Comparison of ENCODE assay signal across 2 cellular contexts in the genomic region with DNA sequence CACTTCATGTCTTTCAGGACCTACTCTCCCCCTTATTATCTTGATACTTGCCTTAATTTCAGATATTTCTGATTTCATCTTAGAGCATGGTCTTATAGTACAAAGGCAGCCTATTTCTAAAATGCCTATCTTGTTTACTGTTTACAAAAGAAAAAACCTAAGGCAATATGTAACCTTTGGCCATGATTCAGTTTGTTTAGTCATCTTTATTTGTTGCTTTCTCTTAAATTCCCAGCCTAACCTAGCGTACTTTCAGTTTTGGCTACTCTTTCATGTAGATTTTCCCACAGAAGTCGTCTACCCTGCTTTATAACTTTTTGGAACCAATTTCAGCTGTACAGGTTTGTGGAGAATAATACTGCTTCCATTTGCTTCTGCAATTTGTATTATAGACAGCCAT.
TF ChIP-seq lines count a peak whose summit lies in the region.

No MANE protein-coding gene starts in this region.

TF ChIP-seq in liver, 16 proteins besides CTCF, POLR2A, EP300 and RAD21 (continued from another document):
- TF ChIP-seq, protein P1, sequence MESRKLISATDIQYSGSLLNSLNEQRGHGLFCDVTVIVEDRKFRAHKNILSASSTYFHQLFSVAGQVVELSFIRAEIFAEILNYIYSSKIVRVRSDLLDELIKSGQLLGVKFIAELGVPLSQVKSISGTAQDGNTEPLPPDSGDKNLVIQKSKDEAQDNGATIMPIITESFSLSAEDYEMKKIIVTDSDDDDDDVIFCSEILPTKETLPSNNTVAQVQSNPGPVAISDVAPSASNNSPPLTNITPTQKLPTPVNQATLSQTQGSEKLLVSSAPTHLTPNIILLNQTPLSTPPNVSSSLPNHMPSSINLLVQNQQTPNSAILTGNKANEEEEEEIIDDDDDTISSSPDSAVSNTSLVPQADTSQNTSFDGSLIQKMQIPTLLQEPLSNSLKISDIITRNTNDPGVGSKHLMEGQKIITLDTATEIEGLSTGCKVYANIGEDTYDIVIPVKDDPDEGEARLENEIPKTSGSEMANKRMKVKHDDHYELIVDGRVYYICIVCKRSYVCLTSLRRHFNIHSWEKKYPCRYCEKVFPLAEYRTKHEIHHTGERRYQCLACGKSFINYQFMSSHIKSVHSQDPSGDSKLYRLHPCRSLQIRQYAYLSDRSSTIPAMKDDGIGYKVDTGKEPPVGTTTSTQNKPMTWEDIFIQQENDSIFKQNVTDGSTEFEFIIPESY (IDR thresholded peaks at IDR 0.05): no peak
- no peak for TF ChIP-seq HNF4G (IDR thresholded peaks at IDR 0.05)
- peak; percentile 23 to 65 for TF ChIP-seq RXRA (IDR thresholded peaks at IDR 0.05)
- peak; percentile 60 to 66 for TF ChIP-seq HNF4A (conservative IDR thresholded peaks at IDR 0.05)
- TF ChIP-seq JUND (IDR thresholded peaks at IDR 0.05): peak; percentile 41 to 54
- TF ChIP-seq, protein P2, sequence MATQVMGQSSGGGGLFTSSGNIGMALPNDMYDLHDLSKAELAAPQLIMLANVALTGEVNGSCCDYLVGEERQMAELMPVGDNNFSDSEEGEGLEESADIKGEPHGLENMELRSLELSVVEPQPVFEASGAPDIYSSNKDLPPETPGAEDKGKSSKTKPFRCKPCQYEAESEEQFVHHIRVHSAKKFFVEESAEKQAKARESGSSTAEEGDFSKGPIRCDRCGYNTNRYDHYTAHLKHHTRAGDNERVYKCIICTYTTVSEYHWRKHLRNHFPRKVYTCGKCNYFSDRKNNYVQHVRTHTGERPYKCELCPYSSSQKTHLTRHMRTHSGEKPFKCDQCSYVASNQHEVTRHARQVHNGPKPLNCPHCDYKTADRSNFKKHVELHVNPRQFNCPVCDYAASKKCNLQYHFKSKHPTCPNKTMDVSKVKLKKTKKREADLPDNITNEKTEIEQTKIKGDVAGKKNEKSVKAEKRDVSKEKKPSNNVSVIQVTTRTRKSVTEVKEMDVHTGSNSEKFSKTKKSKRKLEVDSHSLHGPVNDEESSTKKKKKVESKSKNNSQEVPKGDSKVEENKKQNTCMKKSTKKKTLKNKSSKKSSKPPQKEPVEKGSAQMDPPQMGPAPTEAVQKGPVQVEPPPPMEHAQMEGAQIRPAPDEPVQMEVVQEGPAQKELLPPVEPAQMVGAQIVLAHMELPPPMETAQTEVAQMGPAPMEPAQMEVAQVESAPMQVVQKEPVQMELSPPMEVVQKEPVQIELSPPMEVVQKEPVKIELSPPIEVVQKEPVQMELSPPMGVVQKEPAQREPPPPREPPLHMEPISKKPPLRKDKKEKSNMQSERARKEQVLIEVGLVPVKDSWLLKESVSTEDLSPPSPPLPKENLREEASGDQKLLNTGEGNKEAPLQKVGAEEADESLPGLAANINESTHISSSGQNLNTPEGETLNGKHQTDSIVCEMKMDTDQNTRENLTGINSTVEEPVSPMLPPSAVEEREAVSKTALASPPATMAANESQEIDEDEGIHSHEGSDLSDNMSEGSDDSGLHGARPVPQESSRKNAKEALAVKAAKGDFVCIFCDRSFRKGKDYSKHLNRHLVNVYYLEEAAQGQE (IDR thresholded peaks at IDR 0.05): no peak
- TF ChIP-seq, protein P3, sequence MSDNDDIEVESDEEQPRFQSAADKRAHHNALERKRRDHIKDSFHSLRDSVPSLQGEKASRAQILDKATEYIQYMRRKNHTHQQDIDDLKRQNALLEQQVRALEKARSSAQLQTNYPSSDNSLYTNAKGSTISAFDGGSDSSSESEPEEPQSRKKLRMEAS (IDR thresholded peaks at IDR 0.05): no peak
- no peak for TF ChIP-seq GABPA (IDR thresholded peaks at IDR 0.05 in 1 of 2, conservative IDR thresholded peaks at IDR 0.05 in 1 of 2)
- TF ChIP-seq FOXA1 (IDR thresholded peaks at IDR 0.05): peak; percentile 30
- no peak for TF ChIP-seq TAF1 (conservative IDR thresholded peaks at IDR 0.05)
- TF ChIP-seq, protein P4, sequence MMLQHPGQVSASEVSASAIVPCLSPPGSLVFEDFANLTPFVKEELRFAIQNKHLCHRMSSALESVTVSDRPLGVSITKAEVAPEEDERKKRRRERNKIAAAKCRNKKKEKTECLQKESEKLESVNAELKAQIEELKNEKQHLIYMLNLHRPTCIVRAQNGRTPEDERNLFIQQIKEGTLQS (IDR thresholded peaks at IDR 0.05): peak; percentile 19

TF ChIP-seq in HepG2, 621 proteins besides CTCF, POLR2A, EP300 and RAD21 (continued from another document):
- TF ChIP-seq, protein P5, sequence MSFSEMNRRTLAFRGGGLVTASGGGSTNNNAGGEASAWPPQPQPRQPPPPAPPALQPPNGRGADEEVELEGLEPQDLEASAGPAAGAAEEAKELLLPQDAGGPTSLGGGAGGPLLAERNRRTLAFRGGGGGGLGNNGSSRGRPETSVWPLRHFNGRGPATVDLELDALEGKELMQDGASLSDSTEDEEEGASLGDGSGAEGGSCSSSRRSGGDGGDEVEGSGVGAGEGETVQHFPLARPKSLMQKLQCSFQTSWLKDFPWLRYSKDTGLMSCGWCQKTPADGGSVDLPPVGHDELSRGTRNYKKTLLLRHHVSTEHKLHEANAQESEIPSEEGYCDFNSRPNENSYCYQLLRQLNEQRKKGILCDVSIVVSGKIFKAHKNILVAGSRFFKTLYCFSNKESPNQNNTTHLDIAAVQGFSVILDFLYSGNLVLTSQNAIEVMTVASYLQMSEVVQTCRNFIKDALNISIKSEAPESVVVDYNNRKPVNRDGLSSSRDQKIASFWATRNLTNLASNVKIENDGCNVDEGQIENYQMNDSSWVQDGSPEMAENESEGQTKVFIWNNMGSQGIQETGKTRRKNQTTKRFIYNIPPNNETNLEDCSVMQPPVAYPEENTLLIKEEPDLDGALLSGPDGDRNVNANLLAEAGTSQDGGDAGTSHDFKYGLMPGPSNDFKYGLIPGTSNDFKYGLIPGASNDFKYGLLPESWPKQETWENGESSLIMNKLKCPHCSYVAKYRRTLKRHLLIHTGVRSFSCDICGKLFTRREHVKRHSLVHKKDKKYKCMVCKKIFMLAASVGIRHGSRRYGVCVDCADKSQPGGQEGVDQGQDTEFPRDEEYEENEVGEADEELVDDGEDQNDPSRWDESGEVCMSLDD (CRISPR knock-in tag; IDR thresholded peaks at IDR 0.05; ENCODE audit: borderline replicate concordance): no peak
- TF ChIP-seq ISL2 (CRISPR knock-in tag; IDR thresholded peaks at IDR 0.05) (no peak), TCF7L2 (IDR thresholded peaks at IDR 0.05; ENCODE audit: low read depth, low read length) (no peak), ZNF3 (CRISPR knock-in tag; IDR thresholded peaks at IDR 0.05) (no peak), CHD2 (IDR thresholded peaks at IDR 0.05; ENCODE audit: low read depth, low read length) (no peak), TRIM24 (CRISPR knock-in tag; IDR thresholded peaks at IDR 0.05) (no peak)
